7 cellular contexts compared by ENCODE assay signal in the genomic region with DNA sequence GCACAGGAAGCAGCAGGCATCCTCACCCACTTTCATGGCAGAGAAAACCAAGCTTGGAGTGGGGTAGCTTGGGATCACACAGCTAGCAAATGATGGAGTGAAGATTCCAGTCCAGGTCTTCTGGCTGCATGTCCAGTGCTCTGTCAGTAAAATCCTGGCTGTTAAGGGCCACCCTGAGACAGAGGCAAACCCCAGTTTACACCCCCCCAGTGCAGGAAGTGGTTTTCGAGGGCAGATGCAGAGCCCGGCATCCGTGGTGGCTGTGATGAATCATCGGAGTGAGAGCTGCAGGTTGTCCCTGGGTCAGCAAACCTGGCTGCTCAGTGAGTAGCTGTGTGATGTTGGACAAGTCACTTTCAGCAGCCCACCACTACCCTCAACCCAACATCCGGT.
DNase-seq lines count a peak whose midpoint lies in the region; ATAC-seq lines count a peak whose summit lies in the region.

No MANE protein-coding gene starts in this region.

- peak; percentile 52 for ATAC-seq in GM18870 (IDR thresholded peaks at IDR 0.05; ENCODE audit: unreplicated experiment)
- ATAC-seq in HG03025 (IDR thresholded peaks at IDR 0.05; ENCODE audit: low FRiP score, unreplicated experiment) = peak; percentile 42

- DNase-seq in OCI-M1 (lab: John Stamatoyannopoulos, UW) = peak; percentile 65
- DNase-seq in activated T-cell treated with anti-CD3 and anti-CD28 coated beads, Interleukin-2, amount 50 U/mL, for 1 hour = peak; percentile 76
- peak; percentile 68 for DNase-seq in fibroblast of the conjunctiva (ENCODE audit: low read depth)
- peak; percentile 44 to 66 for DNase-seq in stimulated activated CD4-positive, alpha-beta T cell treated with anti-CD3 and anti-CD28 coated beads, Interleukin-15, amount 100 ng/mL, for 1 hour (ENCODE audit: low read depth in 1 of 2, low spot score in 1 of 2)
- no peak for DNase-seq in NCI-H187 treated with DMSO at 0.1 percent for 48 hours (lab: John Stamatoyannopoulos, UW)
